8 cellular contexts compared by ENCODE assay signal in the genomic region with DNA sequence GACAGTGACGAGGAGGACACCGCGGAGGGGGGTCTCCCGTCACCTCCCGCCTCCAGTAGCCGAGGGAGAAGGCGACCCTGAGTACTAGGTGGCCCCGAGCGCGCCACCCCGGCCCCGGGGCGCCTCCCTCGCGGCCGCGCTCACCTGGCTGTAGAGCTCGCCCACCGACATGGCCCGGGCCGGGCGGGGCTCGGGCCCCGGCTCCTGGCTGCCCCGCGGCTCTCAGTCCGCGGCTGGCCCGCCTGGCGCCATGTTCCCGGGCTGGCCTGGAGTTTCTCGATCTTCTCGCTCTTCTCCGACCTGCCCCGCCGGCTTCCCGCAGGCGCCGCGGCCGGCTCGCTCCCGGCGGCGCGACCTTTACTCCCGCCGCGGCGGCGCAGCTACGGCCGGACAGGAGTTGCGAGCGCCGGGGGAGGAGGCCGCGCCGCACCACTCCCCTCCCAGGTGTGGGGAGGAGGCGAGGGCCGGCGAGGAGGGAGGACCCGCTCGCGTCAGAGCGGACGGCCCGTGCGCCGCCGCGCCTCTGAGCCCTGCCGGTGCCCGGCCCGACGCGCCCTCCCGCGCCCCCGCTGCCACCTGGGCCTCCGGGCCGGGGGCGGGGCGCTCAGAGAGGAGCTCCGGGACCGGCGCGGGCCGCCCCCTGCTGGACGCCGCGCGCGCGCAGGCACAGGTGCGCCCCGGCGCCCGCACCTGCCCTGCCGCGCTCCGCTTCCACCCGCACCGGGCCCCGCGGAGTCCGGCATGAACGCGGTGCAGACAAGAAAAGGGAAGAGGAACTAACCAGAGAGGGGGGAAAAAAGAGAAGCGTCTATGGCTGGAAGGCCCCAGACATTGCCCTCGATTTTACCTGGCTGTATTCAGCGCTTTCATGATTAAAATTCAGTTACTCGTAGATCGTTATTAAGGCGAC. TPM values are rescaled to one million over a fixed set of nuclear protein-coding genes. Genes with fewer than 3 reads are reported as not detected.
DNase-seq lines count a peak whose midpoint lies in the region; ATAC-seq and TF ChIP-seq lines count a peak whose summit lies in the region.

MYO5B (minus strand) TSS at position 525 of the 910 bp plus-strand sequence; CDS start at position 171, 354 bp downstream.

- H4K20me1 ChIP-seq in HCT116 (ENCODE audit: insufficient read depth), result no peaks in the 10 kb centered on the region

- H3K36me3 ChIP-seq in HCT116 (ENCODE audit: control insufficient read depth in 1 of 2, insufficient read depth in 2 of 2, low read length in 2 of 2) (no peaks in the 10 kb centered on the region), endodermal cell (ENCODE audit: control insufficient read depth, insufficient read depth, low read length) (no peaks in the 10 kb centered on the region), thoracic aorta (no peaks in the 10 kb centered on the region)

- H3K9ac ChIP-seq in HCT116 (ENCODE audit: low read length) (peak within 1 kb of the TSS; percentile 64), endodermal cell (ENCODE audit: extremely low read depth, low read length, poor library complexity, severe bottlenecking) (no peak within 1 kb of the TSS)

- H3K4me3 ChIP-seq in GM12875 (ENCODE audit: low read depth, low read length) (peak within 1 kb of the TSS; percentile 31), HCT116 (replicated peaks in 1 of 2; ENCODE audit: low read depth in 1 of 2, low read length in 2 of 2) (peak within 1 kb of the TSS; percentile 65 to 71), endodermal cell (ENCODE audit: low read length) (peak within 1 kb of the TSS; percentile 78), thoracic aorta (peak within 1 kb of the TSS; percentile 77)

- peak; percentile 72 for TF ChIP-seq CTCF in GM12875 (IDR thresholded peaks at IDR 0.05; ENCODE audit: borderline replicate concordance, insufficient read depth, low read depth, low read length)
- peak in 2 of 3 experiments; percentile 32 to 45; a peak in 3 of 6 replicates for TF ChIP-seq CTCF in HCT116 (IDR thresholded peaks at IDR 0.05 in 2 of 3, conservative IDR thresholded peaks at IDR 0.05 in 1 of 3; ENCODE audit: borderline replicate concordance in 1 of 3, insufficient read depth in 1 of 3, low read depth in 2 of 3, low read length in 2 of 3)
- peak; percentile 73 for TF ChIP-seq CTCF in endodermal cell (conservative IDR thresholded peaks at IDR 0.05)
- TF ChIP-seq CTCF in nephron (IDR thresholded peaks at IDR 0.05; ENCODE audit: unreplicated experiment in 3 of 3), result peak; percentile 48 to 62 (median 56)
- peak; percentile 23 for TF ChIP-seq CTCF in thoracic aorta (IDR thresholded peaks at IDR 0.05)

- H3K9me3 Mint-ChIP-seq in endodermal cell, result no peaks in the 10 kb centered on the region
- peaks cover 7% of the 10 kb centered on the region for H3K9me3 Mint-ChIP-seq in nephron

- BruUV-seq in HCT116 (replicated peaks; lab: Mats Ljungman, UMichigan), result no TSS peak

- H3K27ac ChIP-seq in HCT116 (ENCODE audit: low read depth, low read length) (peak within 1 kb of the TSS; percentile 55; the same call in 1 of the 2 replicates), endodermal cell (ENCODE audit: low read depth, low read length) (no peak within 1 kb of the TSS), thoracic aorta (no peak within 1 kb of the TSS)

- peaks cover 6 to 21% of the 10 kb centered on the region in 2 experiments; a peak in 1 of 4 replicates for H3K4me1 ChIP-seq in HCT116 (ENCODE audit: control insufficient read depth in 1 of 2, insufficient read depth in 2 of 2, low read length in 2 of 2)
- peaks cover 6% of the 10 kb centered on the region for H3K4me1 ChIP-seq in endodermal cell (ENCODE audit: control insufficient read depth, insufficient read depth, low read length)
- H3K4me1 ChIP-seq in thoracic aorta (ENCODE audit: control insufficient read depth in 1 of 2, low read depth in 2 of 2), result peaks cover 6 to 18% of the 10 kb centered on the region in 2 donors

- intact Hi-C loops in HCT116 (cut with micrococcal nuclease), result loop anchor here (1.0 kb wide), 1 partner anchor 138 kb away; no protein-coding TSS in a partner anchor

- no peak for TF ChIP-seq POLR2A in HCT116 (IDR thresholded peaks at IDR 0.05; ENCODE audit: borderline replicate concordance, extremely low read depth, insufficient read depth, insufficient read length)

- H3K4me3 Mint-ChIP-seq in endodermal cell (peak within 1 kb of the TSS; percentile 64), nephron (peak within 1 kb of the TSS; percentile 84 to 85 (median 84))

- no peaks in the 10 kb centered on the region for H3K9me2 ChIP-seq in HCT116 (ENCODE audit: insufficient read depth)

- H2AFZ ChIP-seq in HCT116 (ENCODE audit: low read depth, low read length, poor library complexity, severe bottlenecking), result peak within 1 kb of the TSS; percentile 70

- whole genome bisulfite sequencing in endodermal cell (ENCODE audit: insufficient coverage in 1 of 2, insufficient read length in 1 of 2), 2 experiments, result 2 to 5% methylated on average over 37 to 115 of the region's 115 CpGs

- H3K27me3 ChIP-seq in HCT116 (ENCODE audit: insufficient read depth, low read length) (no peaks in the 10 kb centered on the region), endodermal cell (ENCODE audit: control insufficient read depth, insufficient read depth, low read length, poor library complexity, severe bottlenecking) (peaks cover 74% of the 10 kb centered on the region), thoracic aorta (replicated peaks; ENCODE audit: insufficient read depth) (no peaks in the 10 kb centered on the region)

- TF ChIP-seq RAD21 in HCT116 (IDR thresholded peaks at IDR 0.05; ENCODE audit: low read depth), result peak; percentile 50

- CTCF ChIA-PET in HCT116 (lab: Charles Lee), result interaction anchor here (0.6 to 3.1 kb wide), 7 partner anchors 9 to 333 kb away, joined by 3 to 20 read pairs (median 5); no protein-coding TSS in a partner anchor

- ATAC-seq in HCT116 (peak; percentile 94), thoracic aorta (ENCODE audit: insufficient number of reproducible peaks, low FRiP score, low read depth) (peak; percentile 16)

- DNase-seq in HCT116 (ENCODE audit: low read depth, low spot score), result peak; percentile 42
- peak; percentile 63 for DNase-seq in NCI-H1105 treated with DMSO at 0.1 percent for 48 hours (lab: John Stamatoyannopoulos, UW)
- DNase-seq in activated CD4-positive, alpha-beta T cell treated with anti-CD3 and anti-CD28 coated beads, Interleukin-2, amount 50 U/mL, for 48 hours, result peak; percentile 59 to 60
- peak; percentile 86 for DNase-seq in endodermal cell
- DNase-seq in thoracic aorta (ENCODE audit: low spot score), result no peak
- DNase-seq in GF-D8 (lab: John Stamatoyannopoulos, UW), result no peak

- H3K36me3 Mint-ChIP-seq in endodermal cell (ENCODE audit: low read depth) (no peaks in the 10 kb centered on the region), nephron (ENCODE audit: low read depth) (no peaks in the 10 kb centered on the region)

- H3K4me2 ChIP-seq in HCT116 (ENCODE audit: low read length), result peak within 1 kb of the TSS; percentile 91

- no peaks in the 10 kb centered on the region for H3K79me2 ChIP-seq in HCT116 (ENCODE audit: insufficient read depth, low read length)

- RAD21 ChIA-PET in HCT116 (lab: Charles Lee; ENCODE audit: low non-redundant PET in 1 of 2, low total read pairs in 2 of 2, uncharacterized antibody in 2 of 2, unreplicated experiment in 2 of 2), result interaction anchor here (0.6 to 0.9 kb wide), 2 partner anchors 12 to 550 kb away, joined by 3 to 4 read pairs; no protein-coding TSS in a partner anchor

- H3K4me1 Mint-ChIP-seq in endodermal cell, result peaks cover 12% of the 10 kb centered on the region
- H3K4me1 Mint-ChIP-seq in nephron, result peaks cover 22% of the 10 kb centered on the region

- POLR2A ChIA-PET in HCT116 (lab: Charles Lee), result no interaction called here

- peaks cover 84% of the 10 kb centered on the region for H3K27me3 Mint-ChIP-seq in endodermal cell (ENCODE audit: insufficient read depth)
- peaks cover 84% of the 10 kb centered on the region for H3K27me3 Mint-ChIP-seq in nephron (ENCODE audit: low read depth)

- H3K27ac Mint-ChIP-seq in endodermal cell (no peak within 1 kb of the TSS), nephron (peak within 1 kb of the TSS in 1 of 3 experiments; percentile 17)

- H3K9me3 ChIP-seq in HCT116 (ENCODE audit: control insufficient read depth in 1 of 2, insufficient read depth in 1 of 2, low read depth in 1 of 2, low read length in 2 of 2) (no peaks in the 10 kb centered on the region), endodermal cell (ENCODE audit: control insufficient read depth, low read length) (no peaks in the 10 kb centered on the region), thoracic aorta (no peaks in the 10 kb centered on the region)

TF ChIP-seq in HCT116, 20 proteins besides CTCF, POLR2A, EP300 and RAD21:
- peak; percentile 46; the same call in 1 of the 2 replicates for TF ChIP-seq EGR1 (IDR thresholded peaks at IDR 0.05; ENCODE audit: low read depth)
- peak; percentile 81 for TF ChIP-seq ZFX (IDR thresholded peaks at IDR 0.05)
- TF ChIP-seq TCF7L2 (IDR thresholded peaks at IDR 0.05; ENCODE audit: borderline replicate concordance, extremely low read depth, insufficient read depth, insufficient read length), result peak; percentile 63
- no peak for TF ChIP-seq EZH2phosphoT487 (IDR thresholded peaks at IDR 0.05; ENCODE audit: borderline replicate concordance)
- TF ChIP-seq POLR2AphosphoS5 (IDR thresholded peaks at IDR 0.05; ENCODE audit: low read depth, low read length), result peak; percentile 65

RNA-seq across cellular contexts. Expression of gene MYO5B, which starts in this region (rescaled TPM):
- 32.1 TPM for total RNA-seq in HCT116 (2021; ENCODE audit: unreplicated experiment)
- 44.8 and 46.9 TPM in 2 replicates for polyA plus RNA-seq in HCT116 (2012)
- 10 to 100 TPM; 12.2 to 16.8 TPM for total RNA-seq in endodermal cell
- polyA plus RNA-seq in endodermal cell (2013, experiment 1 of 2), result 4.6 TPM
- 4.1 TPM for polyA plus RNA-seq in endodermal cell (2013, experiment 2 of 2)
- 10 to 100 TPM in 1 of 2 donors, 1 to 10 TPM in 1; 8.3 to 13.5 TPM for total RNA-seq in thoracic aorta

Comparison
In these comparisons a context has a peak if more than half of its experiments do, and no peak if none do; other contexts are left out.
1. CTCF ChIP-seq: peak in every context shown above with its lines; median percentile 73 in endodermal cell; 72 in GM12875; 56 in nephron; 38 in HCT116; 23 in thoracic aorta.
2. DNase-seq: peak in HCT116 (single experiment), NCI-H1105 treated with DMSO at 0.1 percent for 48 hours (single experiment), activated CD4-positive, alpha-beta T cell treated with anti-CD3 and anti-CD28 coated beads, Interleukin-2, amount 50 U/mL, for 48 hours (2 of 2) and endodermal cell (single experiment); none in thoracic aorta (single experiment) and GF-D8 (single experiment).
3. Peak in every context shown above with its lines, with median percentiles within 50 percentile points of each other: H3K4me3 ChIP-seq.